ENCODE assay signal across 33 cellular contexts in genomic region chr3:97896129-97896528, GRCh38.
"Had no signal": no experiment of that assay in that cellular context is flagged by ENCODE, and none has a peak within 500 bp of the region (broad histone marks: within the 10 kb centered on the region; RNA-seq: fewer than 3 reads in every experiment).

No MANE protein-coding gene starts in this region.

- H3K79me2 ChIP-seq: parathyroid adenoma had no signal

- H3K4me1 ChIP-seq: neural progenitor cell, parathyroid adenoma had no signal

- H3K4me2 ChIP-seq: neural progenitor cell, smooth muscle cell had no signal

- H3K27me3 Mint-ChIP-seq: activated CD4-positive, alpha-beta memory T cell treated with anti-CD3 and anti-CD28 coated beads for 36 hours; activated naive CD8-positive, alpha-beta T cell treated with anti-CD3 and anti-CD28 coated beads, Interleukin-2, amount 50 U/mL, for 24 hours; stimulated activated memory B cell treated with anti-CD40 and anti-IgM and Interleukin-4, amounts not matched to agents 10 μg/mL and 1 μg/mL and 100 μg/mL, for 72 hours; stimulated activated naive CD8-positive, alpha-beta T cell treated with anti-CD3 and anti-CD28 coated beads, Interleukin-15, amount 100 ng/mL, for 72 hours had no signal

- H3K36me3 Mint-ChIP-seq: natural killer cell; neural progenitor cell; stimulated activated memory B cell treated with anti-CD40 and anti-IgM and Interleukin-4, amounts not matched to agents 10 μg/mL and 1 μg/mL and 100 μg/mL, for 72 hours had no signal

- H3K4me1 Mint-ChIP-seq: activated naive CD8-positive, alpha-beta T cell treated with anti-CD3 and anti-CD28 coated beads, Interleukin-2, amount 50 U/mL, for 24 hours; stimulated activated memory B cell treated with anti-CD40 and anti-IgM and Interleukin-4, amounts not matched to agents 10 μg/mL and 1 μg/mL and 100 μg/mL, for 72 hours; stimulated activated naive CD8-positive, alpha-beta T cell treated with anti-CD3 and anti-CD28 coated beads, Interleukin-15, amount 100 ng/mL, for 72 hours had no signal

- H3K27ac ChIP-seq: left lung, lower lobe of right lung, neural progenitor cell, parathyroid adenoma, right atrium auricular region, upper lobe of left lung, vagina had no signal

- H3K4me3 Mint-ChIP-seq: activated CD4-positive, alpha-beta memory T cell treated with anti-CD3 and anti-CD28 coated beads for 36 hours; activated naive CD8-positive, alpha-beta T cell treated with anti-CD3 and anti-CD28 coated beads, Interleukin-2, amount 50 U/mL, for 24 hours; activated T-helper 1 cell treated with anti-CD3 and anti-CD28 coated beads, Interleukin-12 subunit alpha, Interleukin-12 subunit beta, Interleukin-2, Interleukin-4 antibody, amounts not matched to agents 30 ng/mL and 10 ng/mL and 1 ng/mL, durations not matched to agents 14 hours and 24 hours and 36 hours; natural killer cell; neural progenitor cell; stimulated activated memory B cell treated with anti-CD40 and anti-IgM and Interleukin-4, amounts not matched to agents 10 μg/mL and 1 μg/mL and 100 μg/mL, for 72 hours; stimulated activated naive CD8-positive, alpha-beta T cell treated with anti-CD3 and anti-CD28 coated beads, Interleukin-15, amount 100 ng/mL, for 72 hours; T-helper 2 cell treated with Interferon-gamma antibody and Interleukin-4, amounts not matched to agents 5 μg/mL and 100 μg/mL, for 36 hours had no signal

- H3K9me3 Mint-ChIP-seq: activated naive CD8-positive, alpha-beta T cell treated with anti-CD3 and anti-CD28 coated beads, Interleukin-2, amount 50 U/mL, for 24 hours; activated T-helper 1 cell treated with anti-CD3 and anti-CD28 coated beads, Interleukin-12 subunit alpha, Interleukin-12 subunit beta, Interleukin-2, Interleukin-4 antibody, amounts not matched to agents 30 ng/mL and 10 ng/mL and 1 ng/mL, durations not matched to agents 14 hours and 24 hours and 36 hours; natural killer cell; neural progenitor cell; stimulated activated memory B cell treated with anti-CD40 and anti-IgM and Interleukin-4, amounts not matched to agents 10 μg/mL and 1 μg/mL and 100 μg/mL, for 72 hours; stimulated activated naive CD8-positive, alpha-beta T cell treated with anti-CD3 and anti-CD28 coated beads, Interleukin-15, amount 100 ng/mL, for 72 hours; T-helper 2 cell treated with Interferon-gamma antibody and Interleukin-4, amounts not matched to agents 5 μg/mL and 100 μg/mL, for 36 hours had no signal

- H3K27me3 ChIP-seq: left lung, neural progenitor cell, right atrium auricular region, upper lobe of left lung, vagina had no signal

- H3K9ac ChIP-seq: neural progenitor cell, parathyroid adenoma had no signal

- H3K27ac Mint-ChIP-seq: activated CD4-positive, alpha-beta memory T cell treated with anti-CD3 and anti-CD28 coated beads for 36 hours; activated naive CD8-positive, alpha-beta T cell treated with anti-CD3 and anti-CD28 coated beads, Interleukin-2, amount 50 U/mL, for 24 hours; activated T-helper 1 cell treated with anti-CD3 and anti-CD28 coated beads, Interleukin-12 subunit alpha, Interleukin-12 subunit beta, Interleukin-2, Interleukin-4 antibody, amounts not matched to agents 30 ng/mL and 10 ng/mL and 1 ng/mL, durations not matched to agents 14 hours and 24 hours and 36 hours; natural killer cell; neural progenitor cell; stimulated activated memory B cell treated with anti-CD40 and anti-IgM and Interleukin-4, amounts not matched to agents 10 μg/mL and 1 μg/mL and 100 μg/mL, for 72 hours; stimulated activated naive CD8-positive, alpha-beta T cell treated with anti-CD3 and anti-CD28 coated beads, Interleukin-15, amount 100 ng/mL, for 72 hours; T-helper 2 cell treated with Interferon-gamma antibody and Interleukin-4, amounts not matched to agents 5 μg/mL and 100 μg/mL, for 36 hours had no signal

- H3K36me3 ChIP-seq: neural progenitor cell had no signal

- H3K4me3 ChIP-seq: left lung, lower lobe of right lung, neural progenitor cell, right atrium auricular region, smooth muscle cell, upper lobe of left lung, vagina had no signal

- ATAC-seq: activated naive CD8-positive, alpha-beta T cell treated with anti-CD3 and anti-CD28 coated beads, Interleukin-2, amount 50 U/mL, for 24 hours; esophagus mucosa; left lung; lower lobe of right lung; natural killer cell; stimulated activated memory B cell treated with anti-CD40 and anti-IgM and Interleukin-4, amounts not matched to agents 10 μg/mL and 1 μg/mL and 100 μg/mL, for 72 hours; stimulated activated naive CD8-positive, alpha-beta T cell treated with anti-CD3 and anti-CD28 coated beads, Interleukin-15, amount 100 ng/mL, for 72 hours had no signal

- H2AFZ ChIP-seq: neural progenitor cell, parathyroid adenoma had no signal

- H3K9me3 ChIP-seq: left lung, lower lobe of right lung, right atrium auricular region, upper lobe of left lung, vagina had no signal

- DNase-seq: activated CD4-positive, alpha-beta memory T cell treated with anti-CD3 and anti-CD28 coated beads for 36 hours; activated CD4-positive, alpha-beta T cell treated with anti-CD3 and anti-CD28 coated beads for 4 hours; activated CD8-positive, alpha-beta memory T cell treated with anti-CD3 and anti-CD28 coated beads, Interleukin-2, amount 50 U/mL, for 4 hours; activated gamma-delta T cell; activated naive CD4-positive, alpha-beta T cell treated with anti-CD3 and anti-CD28 coated beads, Interleukin-2, amount 50 U/mL, for 16 hours; activated naive CD8-positive, alpha-beta T cell treated with anti-CD3 and anti-CD28 coated beads, Interleukin-2, amount 50 U/mL, for 24 hours; activated T-cell treated with anti-CD3 and anti-CD28 coated beads, Interleukin-2, amount 50 U/mL, for 1 hour; amygdala; caudate nucleus; cortex of kidney; foreskin fibroblast; head of caudate nucleus; hypothalamus; left lung; lower lobe of right lung; mesenchymal stem cell; natural killer cell; occipital lobe; stimulated activated CD4-positive, alpha-beta T cell treated with anti-CD3 and anti-CD28 coated beads, Interleukin-1b, Interleukin-23, amount 100 ng/mL, for 48 hours; stimulated activated CD4-positive, alpha-beta T cell treated with anti-CD3 and anti-CD28 coated beads, Interleukin-4, amount 100 ng/mL, for 4 hours; stimulated activated CD8-positive, alpha-beta memory T cell treated with anti-CD3 and anti-CD28 coated beads, Interleukin-4, amount 100 ng/mL, for 48 hours; stimulated activated naive CD8-positive, alpha-beta T cell treated with anti-CD3 and anti-CD28 coated beads, Interleukin-15, amount 100 ng/mL, for 72 hours; substantia nigra; upper lobe of left lung had no signal
